ENCODE assay signal across 22 cellular contexts in genomic region chr4:24783506-24783905, GRCh38. TPM values are rescaled to one million over a fixed set of nuclear protein-coding genes. Genes with fewer than 3 reads are reported as not detected.
A peak's percentile ranks its signal among the peaks of the same experiment; 100 is the strongest.
DNase-seq lines count a peak whose midpoint lies in the region; ATAC-seq and TF ChIP-seq lines count a peak whose summit lies in the region.
"Had no signal": no experiment of that assay in that cellular context is flagged by ENCODE, and none has a peak within 500 bp of the region (broad histone marks: within the 10 kb centered on the region; RNA-seq: fewer than 3 reads in every experiment).

No MANE protein-coding gene starts in this region.

- no peaks in the 10 kb centered on the region for H3K9me3 ChIP-seq in HEK293 (ENCODE audit: control insufficient read depth, insufficient read depth, low read depth, low read length)
- H3K9me3 ChIP-seq: BE2C had no signal

- peaks cover 11% of the 10 kb centered on the region; the same call in 2 of the 3 replicates for H3K36me3 Mint-ChIP-seq in GM23338 (ENCODE audit: low read depth)
- H3K36me3 Mint-ChIP-seq in osteocyte (ENCODE audit: unreplicated experiment) = peaks cover 1% of the 10 kb centered on the region
- H3K36me3 Mint-ChIP-seq in activated CD4-positive, alpha-beta T cell treated with anti-CD3 and anti-CD28 coated beads, Interleukin-2, amount 10 ng/mL, durations not matched to agents 7 days and 5 days (ENCODE audit: low read depth) = no peaks in the 10 kb centered on the region
- H3K36me3 Mint-ChIP-seq: CD14-positive monocyte; CD8-positive, alpha-beta memory T cell had no signal

- H3K4me1 ChIP-seq in GM23338 (ENCODE audit: insufficient read depth) = peaks cover 17% of the 10 kb centered on the region
- no peaks in the 10 kb centered on the region for H3K4me1 ChIP-seq in HEK293 (ENCODE audit: control insufficient read depth, insufficient read depth, low read length)
- H3K4me1 ChIP-seq: A549; BE2C; BLaER1 treated with 17β-estradiol and CSF1 and Interleukin-3, amounts not matched to agents 10 nM and 100 nM had no signal

- peak; percentile 32 for DNase-seq in GM23338 (ENCODE audit: low spot score)
- DNase-seq in coronary artery (ENCODE audit: low spot score) = no peak
- peak; percentile 1 for DNase-seq in osteocyte (ENCODE audit: extremely low spot score, unreplicated experiment)
- no peak for DNase-seq in activated CD4-positive, alpha-beta T cell treated with anti-CD3 and anti-CD28 coated beads, Interleukin-2, amount 10 ng/mL, durations not matched to agents 7 days and 5 days
- DNase-seq in NCI-H1105 (lab: John Stamatoyannopoulos, UW) = no peak
- no peak for DNase-seq in NCI-H446 treated with DMSO at 0.1 percent for 48 hours (lab: John Stamatoyannopoulos, UW)
- DNase-seq: 8988T; ACHN; AML-193; BE2C; CD4-positive, alpha-beta T cell; CD8-positive, alpha-beta memory T cell; DMS 273 treated with DMSO at 0.1 percent for 48 hours; DMS79; EL; GDM1; GOT3; HCEC 1CT had no signal

- no peaks in the 10 kb centered on the region for H3K79me2 ChIP-seq in GM23338 (replicated peaks; ENCODE audit: insufficient read depth)

- CTCF ChIA-PET in HEK293 (lab: Yijun Ruan, JAX) = interaction anchor here (1.1 kb wide), 1 partner anchor 9 kb away, joined by 3 read pairs; no protein-coding TSS in a partner anchor
- CTCF ChIA-PET in activated CD4-positive, alpha-beta T cell treated with anti-CD3 and anti-CD28 coated beads, Interleukin-2, amount 10 ng/mL, durations not matched to agents 7 days and 5 days (lab: Charles Lee) = no interaction called here

- no peaks in the 10 kb centered on the region for H3F3A ChIP-seq in GM23338 (replicated peaks; ENCODE audit: low read depth)

- 0 out of 2 replicates have a peak overlapping the region, but pooled peaks have one; percentile 40 for H2AFZ ChIP-seq in GM23338

- H3K27ac ChIP-seq in GM23338 (ENCODE audit: low read depth) = no peak overlapping the region
- no peak overlapping the region for H3K27ac ChIP-seq in HEK293 (ENCODE audit: extremely low read depth, low read depth, low read length)
- peak overlapping the region; percentile 64 to 84 for H3K27ac ChIP-seq in coronary artery
- H3K27ac ChIP-seq: A549; BLaER1 treated with 17β-estradiol and CSF1 and Interleukin-3, amounts not matched to agents 10 nM and 100 nM had no signal

- peaks cover 3% of the 10 kb centered on the region; the same call in 1 of the 2 replicates for H3K9me2 ChIP-seq in GM23338 (ENCODE audit: insufficient read depth)

- POLR2A ChIA-PET in HEK293 (lab: Yijun Ruan, JAX) = no interaction called here
- POLR2A ChIA-PET in activated CD4-positive, alpha-beta T cell treated with anti-CD3 and anti-CD28 coated beads, Interleukin-2, amount 10 ng/mL, durations not matched to agents 7 days and 5 days (lab: Charles Lee) = no interaction called here

- peaks cover 10% of the 10 kb centered on the region for H3K4me1 Mint-ChIP-seq in GM23338
- peaks cover 33% of the 10 kb centered on the region for H3K4me1 Mint-ChIP-seq in osteocyte (ENCODE audit: unreplicated experiment)
- H3K4me1 Mint-ChIP-seq in activated CD4-positive, alpha-beta T cell treated with anti-CD3 and anti-CD28 coated beads, Interleukin-2, amount 10 ng/mL, durations not matched to agents 7 days and 5 days = no peaks in the 10 kb centered on the region
- H3K4me1 Mint-ChIP-seq: CD8-positive, alpha-beta memory T cell had no signal

- peak overlapping the region; percentile 44; the same call in 1 of the 2 replicates for H3K4me2 ChIP-seq in GM23338
- H3K4me2 ChIP-seq: A549; BLaER1 treated with 17β-estradiol and CSF1 and Interleukin-3, amounts not matched to agents 10 nM and 100 nM had no signal

- H3K9me3 Mint-ChIP-seq in GM23338 = peaks cover 15% of the 10 kb centered on the region; the same call in 2 of the 3 replicates
- peaks cover 10% of the 10 kb centered on the region for H3K9me3 Mint-ChIP-seq in osteocyte (ENCODE audit: unreplicated experiment)
- no peaks in the 10 kb centered on the region for H3K9me3 Mint-ChIP-seq in activated CD4-positive, alpha-beta T cell treated with anti-CD3 and anti-CD28 coated beads, Interleukin-2, amount 10 ng/mL, durations not matched to agents 7 days and 5 days
- H3K9me3 Mint-ChIP-seq: CD4-positive, alpha-beta T cell had no signal

- no peak for ATAC-seq in GM23338
- ATAC-seq: A549 had no signal

- no peaks in the 10 kb centered on the region for H3K27me3 ChIP-seq in GM23338 (ENCODE audit: insufficient read depth)
- H3K27me3 ChIP-seq: BE2C had no signal

- H3K4me3 Mint-ChIP-seq in GM23338 (peak overlapping the region; percentile 0; the same call in 1 of the 3 replicates), osteocyte (ENCODE audit: unreplicated experiment) (no peak overlapping the region)
- no peak overlapping the region for H3K4me3 Mint-ChIP-seq in activated CD4-positive, alpha-beta T cell treated with anti-CD3 and anti-CD28 coated beads, Interleukin-2, amount 10 ng/mL, durations not matched to agents 7 days and 5 days
- H3K4me3 Mint-ChIP-seq: CD4-positive, alpha-beta T cell; CD8-positive, alpha-beta memory T cell had no signal

- TF ChIP-seq CTCF in GM23338 (conservative IDR thresholded peaks at IDR 0.05; ENCODE audit: low read depth in 2 of 2) (no peak), HEK293 (tag by site-specific recombination; IDR thresholded peaks at IDR 0.05) (no peak), coronary artery (IDR thresholded peaks at IDR 0.05) (no peak), osteocyte (IDR thresholded peaks at IDR 0.05) (no peak)

- H4K20me1 ChIP-seq in GM23338 (replicated peaks; ENCODE audit: insufficient read depth) = no peaks in the 10 kb centered on the region
- H4K20me1 ChIP-seq: BLaER1 treated with 17β-estradiol and CSF1 and Interleukin-3, amounts not matched to agents 10 nM and 100 nM had no signal

- H3K4me3 ChIP-seq in GM23338 (no peak overlapping the region), HEK293 (ENCODE audit: low read depth, low read length) (no peak overlapping the region), coronary artery (no peak overlapping the region)
- H3K4me3 ChIP-seq: A549; BLaER1 treated with 17β-estradiol and CSF1 and Interleukin-3, amounts not matched to agents 10 nM and 100 nM had no signal

- H3K36me3 ChIP-seq in GM23338 (ENCODE audit: insufficient read depth) = no peaks in the 10 kb centered on the region; the same call in 1 of the 2 replicates
- no peaks in the 10 kb centered on the region for H3K36me3 ChIP-seq in HEK293 (ENCODE audit: control insufficient read depth in 2 of 2, insufficient read depth in 1 of 2, low read length in 2 of 2)
- H3K36me3 ChIP-seq: BE2C; BLaER1 treated with 17β-estradiol and CSF1 and Interleukin-3, amounts not matched to agents 10 nM and 100 nM had no signal

- peak overlapping the region; percentile 46; the same call in 1 of the 2 replicates for H3K27ac Mint-ChIP-seq in GM23338
- H3K27ac Mint-ChIP-seq in osteocyte (ENCODE audit: unreplicated experiment) = no peak overlapping the region
- no peak overlapping the region for H3K27ac Mint-ChIP-seq in activated CD4-positive, alpha-beta T cell treated with anti-CD3 and anti-CD28 coated beads, Interleukin-2, amount 10 ng/mL, durations not matched to agents 7 days and 5 days
- H3K27ac Mint-ChIP-seq: CD14-positive monocyte; CD4-positive, alpha-beta T cell; CD8-positive, alpha-beta memory T cell had no signal

- peaks cover 2% of the 10 kb centered on the region for H3K27me3 Mint-ChIP-seq in GM23338 (ENCODE audit: insufficient read depth, low read depth, poor library complexity)
- H3K27me3 Mint-ChIP-seq in osteocyte (ENCODE audit: unreplicated experiment) = no peaks in the 10 kb centered on the region
- no peaks in the 10 kb centered on the region for H3K27me3 Mint-ChIP-seq in activated CD4-positive, alpha-beta T cell treated with anti-CD3 and anti-CD28 coated beads, Interleukin-2, amount 10 ng/mL, durations not matched to agents 7 days and 5 days

TF ChIP-seq in GM23338, 12 proteins besides CTCF, POLR2A, EP300 and RAD21:
- TF ChIP-seq ZNF114 (CRISPR knock-in tag; IDR thresholded peaks at IDR 0.05) (no peak), STAT1 (IDR thresholded peaks at IDR 0.05; ENCODE audit: unreplicated experiment) (no peak)

TF ChIP-seq in HEK293, 187 proteins besides CTCF, POLR2A, EP300 and RAD21:
- TF ChIP-seq ZNF830 (tag by site-specific recombination; IDR thresholded peaks at IDR 0.05; ENCODE audit: low read depth) = no peak
- TF ChIP-seq ZSCAN4 (tag by site-specific recombination; IDR thresholded peaks at IDR 0.05) = peak; percentile 88
TF ChIP-seq in HEK293: peak in this region for 1.

RNA-seq across cellular contexts. Expression of gene SOD3, which starts 11.9 kb away (rescaled TPM):
- 11.8 and 16.6 TPM in 2 replicates for total RNA-seq in GM23338 (2014; rRNA removed; shearing (Covaris generic))
- 7.5 and 8.9 TPM in 2 replicates for polyA plus RNA-seq in GM23338 (2016; fragmentation: Nextera tagmentation; extraction: Ambion mirVana)
- 3.4 and 4.5 TPM in 2 replicates for total RNA-seq in osteocyte
- total RNA-seq in activated CD4-positive, alpha-beta T cell treated with anti-CD3 and anti-CD28 coated beads, Interleukin-2, amount 10 ng/mL, durations not matched to agents 7 days and 5 days = not detected
- total RNA-seq: CD4-positive, alpha-beta T cell; CD8-positive, alpha-beta memory T cell had no signal
- polyA plus RNA-seq: A549; CD14-positive monocyte; CD8-positive, alpha-beta memory T cell had no signal

Comparison
In these comparisons a context has a peak if more than half of its experiments do, and no peak if none do; other contexts are left out.
1. DNase-seq: peak in GM23338 (single experiment) and osteocyte (single experiment); none in coronary artery (single experiment), activated CD4-positive, alpha-beta T cell treated with anti-CD3 and anti-CD28 coated beads, Interleukin-2, amount 10 ng/mL, durations not matched to agents 7 days and 5 days (single experiment), NCI-H1105 (single experiment) and NCI-H446 treated with DMSO at 0.1 percent for 48 hours (single experiment).
2. H3K27ac ChIP-seq: peak in coronary artery (2 of 2); none in GM23338 (single experiment) and HEK293 (single experiment).